In the genomic region with DNA sequence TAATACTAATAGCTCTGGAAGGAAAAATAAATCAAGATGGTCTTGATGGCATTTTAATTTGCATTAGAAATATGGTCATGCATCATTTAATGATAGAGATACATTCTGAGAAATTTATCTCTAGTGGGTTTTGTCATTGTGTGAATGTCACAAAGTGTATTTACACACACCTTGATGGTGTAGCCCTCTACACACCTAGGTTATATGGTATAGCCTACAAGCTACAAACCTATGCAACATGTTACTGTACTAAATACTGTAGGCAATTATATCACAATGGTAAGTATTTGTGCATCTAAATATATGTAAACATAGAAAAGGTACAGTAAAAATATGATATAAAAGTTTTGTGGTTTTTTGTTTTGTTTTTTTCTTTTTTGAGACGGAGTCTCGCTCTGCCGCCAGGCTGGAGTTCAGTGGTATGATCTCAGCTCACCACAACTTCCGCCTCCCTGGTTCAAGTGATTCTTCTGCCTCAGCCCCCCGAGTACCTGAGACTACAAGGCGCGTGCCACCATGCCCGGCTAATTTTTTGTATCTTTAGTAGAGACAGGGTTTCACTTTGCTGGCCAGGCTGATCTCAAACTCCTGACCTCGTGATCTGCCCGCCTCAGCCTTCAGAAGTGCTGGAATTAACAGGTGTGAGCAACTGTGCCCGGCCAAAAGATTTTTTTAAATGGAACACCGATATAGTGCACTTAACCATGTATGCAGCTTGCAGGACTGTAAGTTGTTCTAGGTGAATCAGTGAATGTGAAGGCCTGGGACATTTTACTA, we compare ENCODE assay signal across 13 cellular contexts.
DNase-seq lines count a peak whose midpoint lies in the region; ATAC-seq lines count a peak whose summit lies in the region.
"Had no signal": no experiment of that assay in that cellular context is flagged by ENCODE, and none has a peak within 500 bp of the region (broad histone marks: within the 10 kb centered on the region; RNA-seq: fewer than 3 reads in every experiment).

No MANE protein-coding gene starts in this region.

- no peaks in the 10 kb centered on the region for H3K27me3 ChIP-seq in CD4-positive, alpha-beta memory T cell (ENCODE audit: insufficient read depth, low read length)
- H3K27me3 ChIP-seq: heart left ventricle had no signal

- no peak for ATAC-seq in left colon
- ATAC-seq: A549, heart left ventricle had no signal

- H3K4me3 Mint-ChIP-seq in CD4-positive, alpha-beta memory T cell: peak overlapping the region; percentile 72 to 85 (median 82)
- H3K4me3 Mint-ChIP-seq in activated T-helper 2 cell treated with anti-CD3 and anti-CD28 coated beads, Interferon-gamma antibody, Interleukin-2, Interleukin-4, amounts not matched to agents 10 μg/mL and 5 μg/mL and 100 μg/mL, durations not matched to agents 14 hours and 24 hours and 36 hours (ENCODE audit: low read depth): peak overlapping the region; percentile 54

- DNase-seq in CD4-positive, alpha-beta memory T cell: peak; percentile 47 to 69 (median 55)
- peak; percentile 4 for DNase-seq in activated CD4-positive, CD25-positive, alpha-beta regulatory T cell treated with anti-CD3 and anti-CD28 coated beads, Interleukin-2, amount 50 U/mL, for 16 hours (ENCODE audit: low read depth, low spot score)
- DNase-seq in activated T-helper 2 cell treated with anti-CD3 and anti-CD28 coated beads, Interferon-gamma antibody, Interleukin-2, Interleukin-4, amounts not matched to agents 10 μg/mL and 5 μg/mL and 100 μg/mL, durations not matched to agents 14 hours and 24 hours and 36 hours (ENCODE audit: low spot score): peak; percentile 44
- peak; percentile 23 for DNase-seq in stimulated activated CD4-positive, alpha-beta T cell treated with anti-CD3 and anti-CD28 coated beads, Interleukin-1b, Interleukin-23, amount 100 ng/mL, for 48 hours
- DNase-seq in Kasumi-1 (lab: John Stamatoyannopoulos, UW) (no peak), left colon (no peak), COR-L47 (lab: John Stamatoyannopoulos, UW) (no peak), HCEC 1CT (no peak)
- DNase-seq: heart left ventricle, NCI-H748 treated with DMSO at 0.1 percent for 48 hours, T1000 had no signal

- CTCF ChIA-PET in CD4-positive, alpha-beta memory T cell (lab: Charles Lee; ENCODE audit: partially characterized antibody): interaction anchor here (0.7 to 2.4 kb wide), 4 partner anchors 12 to 654 kb away, joined by 3 to 9 read pairs (median 6); no protein-coding TSS in a partner anchor

- H3K4me3 ChIP-seq in CD4-positive, alpha-beta memory T cell (ENCODE audit: low read length in 2 of 2): no peak overlapping the region
- H3K4me3 ChIP-seq: A549, heart left ventricle had no signal

- H3K4me1 ChIP-seq in CD4-positive, alpha-beta memory T cell (ENCODE audit: insufficient read depth, low read length): peaks cover 7% of the 10 kb centered on the region
- H3K4me1 ChIP-seq: A549, heart left ventricle had no signal

- intact Hi-C loops in CD4-positive, alpha-beta memory T cell (cut with micrococcal nuclease): loop anchor here (5.0 kb wide), 1 partner anchor 126 kb away; a partner anchor contains a TSS
- intact Hi-C loops in activated T-helper 2 cell treated with anti-CD3 and anti-CD28 coated beads, Interferon-gamma antibody, Interleukin-2, Interleukin-4, amounts not matched to agents 10 μg/mL and 5 μg/mL and 100 μg/mL, durations not matched to agents 14 hours and 24 hours and 36 hours (cut with micrococcal nuclease): loop anchor here (5.0 kb wide), 1 partner anchor 111 kb away; no protein-coding TSS in a partner anchor
- intact Hi-C loops in left colon (cut with DNase I, micrococcal nuclease): no loop called here

- H3K9me3 Mint-ChIP-seq in CD4-positive, alpha-beta memory T cell: no peaks in the 10 kb centered on the region
- no peaks in the 10 kb centered on the region for H3K9me3 Mint-ChIP-seq in activated T-helper 2 cell treated with anti-CD3 and anti-CD28 coated beads, Interferon-gamma antibody, Interleukin-2, Interleukin-4, amounts not matched to agents 10 μg/mL and 5 μg/mL and 100 μg/mL, durations not matched to agents 14 hours and 24 hours and 36 hours

- H3K4me1 Mint-ChIP-seq in CD4-positive, alpha-beta memory T cell: peaks cover 6 to 11% (median 9%) of the 10 kb centered on the region in 4 donors
- peaks cover 24% of the 10 kb centered on the region for H3K4me1 Mint-ChIP-seq in activated T-helper 2 cell treated with anti-CD3 and anti-CD28 coated beads, Interferon-gamma antibody, Interleukin-2, Interleukin-4, amounts not matched to agents 10 μg/mL and 5 μg/mL and 100 μg/mL, durations not matched to agents 14 hours and 24 hours and 36 hours (ENCODE audit: low read depth)

- no peaks in the 10 kb centered on the region for H3K27me3 Mint-ChIP-seq in CD4-positive, alpha-beta memory T cell
- no peaks in the 10 kb centered on the region for H3K27me3 Mint-ChIP-seq in activated T-helper 2 cell treated with anti-CD3 and anti-CD28 coated beads, Interferon-gamma antibody, Interleukin-2, Interleukin-4, amounts not matched to agents 10 μg/mL and 5 μg/mL and 100 μg/mL, durations not matched to agents 14 hours and 24 hours and 36 hours (ENCODE audit: low read depth)

- no peak overlapping the region for H3K27ac ChIP-seq in CD4-positive, alpha-beta memory T cell (ENCODE audit: low read depth, low read length)
- H3K27ac ChIP-seq: A549, heart left ventricle, KMS-11 had no signal

- peak overlapping the region; percentile 52 to 87 (median 76) for H3K27ac Mint-ChIP-seq in CD4-positive, alpha-beta memory T cell
- H3K27ac Mint-ChIP-seq in activated T-helper 2 cell treated with anti-CD3 and anti-CD28 coated beads, Interferon-gamma antibody, Interleukin-2, Interleukin-4, amounts not matched to agents 10 μg/mL and 5 μg/mL and 100 μg/mL, durations not matched to agents 14 hours and 24 hours and 36 hours: peak overlapping the region; percentile 77

- POLR2A ChIA-PET in CD4-positive, alpha-beta memory T cell (lab: Charles Lee; ENCODE audit: partially characterized antibody): interaction anchor here (1.3 to 1.4 kb wide), 2 partner anchors 10 to 127 kb away, joined by 3 to 6 read pairs; a partner anchor contains a TSS

- H3K9me3 ChIP-seq in CD4-positive, alpha-beta memory T cell (ENCODE audit: control insufficient read depth in 1 of 2, low read length in 2 of 2): no peaks in the 10 kb centered on the region
- H3K9me3 ChIP-seq: A549, heart left ventricle had no signal

- H3K36me3 ChIP-seq in CD4-positive, alpha-beta memory T cell (ENCODE audit: insufficient read depth, low read length): no peaks in the 10 kb centered on the region

- peaks cover 45 to 53% of the 10 kb centered on the region in 2 donors for H3K36me3 Mint-ChIP-seq in CD4-positive, alpha-beta memory T cell
- H3K36me3 Mint-ChIP-seq in activated T-helper 2 cell treated with anti-CD3 and anti-CD28 coated beads, Interferon-gamma antibody, Interleukin-2, Interleukin-4, amounts not matched to agents 10 μg/mL and 5 μg/mL and 100 μg/mL, durations not matched to agents 14 hours and 24 hours and 36 hours (ENCODE audit: low read depth): peaks cover 60% of the 10 kb centered on the region

Comparison
In these comparisons a context has a peak if more than half of its experiments do, and no peak if none do; other contexts are left out.
1. DNase-seq: peak in CD4-positive, alpha-beta memory T cell (5 of 5), activated CD4-positive, CD25-positive, alpha-beta regulatory T cell treated with anti-CD3 and anti-CD28 coated beads, Interleukin-2, amount 50 U/mL, for 16 hours (single experiment), activated T-helper 2 cell treated with anti-CD3 and anti-CD28 coated beads, Interferon-gamma antibody, Interleukin-2, Interleukin-4, amounts not matched to agents 10 μg/mL and 5 μg/mL and 100 μg/mL, durations not matched to agents 14 hours and 24 hours and 36 hours (single experiment) and stimulated activated CD4-positive, alpha-beta T cell treated with anti-CD3 and anti-CD28 coated beads, Interleukin-1b, Interleukin-23, amount 100 ng/mL, for 48 hours (single experiment); none in Kasumi-1 (0 of 2), left colon (0 of 2), COR-L47 (single experiment) and HCEC 1CT (single experiment).
2. intact Hi-C loops: an anchor here in CD4-positive, alpha-beta memory T cell (5.0 kb wide) and activated T-helper 2 cell treated with anti-CD3 and anti-CD28 coated beads, Interferon-gamma antibody, Interleukin-2, Interleukin-4, amounts not matched to agents 10 μg/mL and 5 μg/mL and 100 μg/mL, durations not matched to agents 14 hours and 24 hours and 36 hours (5.0 kb wide); none called in left colon.